Comparison of ENCODE assay signal across 1 cellular context in the genomic region with DNA sequence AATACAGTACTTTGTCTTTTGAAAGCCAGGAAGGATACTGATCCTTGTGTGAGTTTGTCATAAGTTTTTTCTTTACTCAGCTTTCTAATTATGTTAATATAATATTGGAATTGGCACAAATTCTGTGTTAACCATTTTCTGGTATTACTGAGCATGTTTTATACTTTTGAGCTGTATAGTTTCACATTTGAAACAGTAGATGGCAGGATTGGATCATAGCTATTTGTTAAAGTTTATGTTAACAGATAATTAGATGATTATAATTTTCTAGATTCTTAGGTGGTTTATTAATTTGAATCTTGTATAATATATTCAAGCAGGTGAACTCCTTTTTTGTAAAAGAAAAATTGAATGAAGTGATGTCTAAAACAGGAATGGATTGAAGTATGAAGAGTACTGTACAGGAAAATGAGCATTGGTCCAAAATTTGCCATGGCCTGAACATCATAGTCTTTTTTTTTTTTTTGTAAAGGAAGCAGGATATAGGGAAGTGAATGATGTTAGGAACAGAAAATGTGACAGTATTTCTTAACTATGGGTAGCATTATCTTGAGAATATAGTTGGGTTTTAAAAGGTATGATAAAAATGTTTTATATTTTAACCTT.
TF ChIP-seq lines count a peak whose summit lies in the region.

No MANE protein-coding gene starts in this region.

TF ChIP-seq in WTC11, 78 proteins besides CTCF, POLR2A, EP300 and RAD21 (continued from another document):
- TF ChIP-seq, protein P1, sequence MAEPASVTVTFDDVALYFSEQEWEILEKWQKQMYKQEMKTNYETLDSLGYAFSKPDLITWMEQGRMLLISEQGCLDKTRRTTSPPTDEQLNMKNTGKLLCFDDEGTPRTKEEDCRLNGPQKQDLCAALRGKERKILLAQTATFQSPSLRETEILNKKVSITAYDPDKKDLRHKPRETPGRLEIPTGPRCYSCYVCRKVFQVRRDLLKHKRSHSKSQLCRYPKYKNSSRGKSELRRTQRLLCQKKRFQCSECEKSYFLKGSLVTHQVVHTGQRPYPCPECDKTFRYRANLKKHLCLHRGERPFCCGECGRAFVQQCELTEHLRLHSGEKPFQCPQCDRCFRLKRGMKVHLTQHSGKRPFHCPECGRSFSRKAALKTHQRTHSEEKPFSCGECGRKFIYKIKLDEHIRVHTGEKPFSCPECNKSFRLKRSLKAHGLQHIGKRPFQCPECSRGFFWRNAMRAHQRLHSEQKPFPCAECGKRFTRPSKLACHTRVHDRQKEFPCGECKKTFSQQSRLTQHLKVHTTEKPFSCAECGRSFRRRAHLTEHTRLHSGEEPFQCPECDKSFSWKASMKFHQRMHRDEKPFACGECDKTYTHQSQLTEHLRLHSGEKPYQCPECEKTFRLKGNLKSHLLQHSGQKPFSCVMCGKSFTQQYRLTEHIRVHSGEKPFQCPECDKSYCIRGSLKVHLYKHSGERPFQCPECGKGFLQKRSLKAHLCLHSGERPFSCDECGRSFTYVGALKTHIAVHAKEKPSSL (CRISPR knock-in tag; conservative IDR thresholded peaks at IDR 0.05), result no peak
